ENCODE assay signal across 10 cellular contexts in genomic region chr1:151062738-151063371, GRCh38. TPM values are rescaled to one million over a fixed set of nuclear protein-coding genes. Genes with fewer than 3 reads are reported as not detected.
DNase-seq lines count a peak whose midpoint lies in the region; ATAC-seq, FAIRE-seq and TF ChIP-seq lines count a peak whose summit lies in the region.
"Had no signal": no experiment of that assay in that cellular context is flagged by ENCODE, and none has a peak within 500 bp of the region (broad histone marks: within the 10 kb centered on the region; RNA-seq: fewer than 3 reads in every experiment).

No MANE protein-coding gene starts in this region.

- H3K4me1 Mint-ChIP-seq in astrocyte (ENCODE audit: low read depth, unreplicated experiment): peaks cover 19% of the 10 kb centered on the region
- peaks cover 17% of the 10 kb centered on the region for H3K4me1 Mint-ChIP-seq in stimulated activated effector memory CD8-positive, alpha-beta T cell treated with anti-CD3 and anti-CD28 coated beads, Interleukin-12 subunit alpha, Interleukin-12 subunit beta, amount 100 ng/mL, for 72 hours

- no peak for TF ChIP-seq POLR2A in HepG2 (IDR thresholded peaks at IDR 0.05; ENCODE audit: insufficient read depth in 1 of 2, low read depth in 2 of 2, low read length in 2 of 2)

- H3K4me3 ChIP-seq in ACC112 (ENCODE audit: low read depth, low read length) (peak overlapping the region; percentile 68), astrocyte (ENCODE audit: insufficient read depth, low read depth, low read length) (peak overlapping the region; percentile 38), HepG2 (replicated peaks in 1 of 3; ENCODE audit: insufficient read depth in 1 of 3, low read depth in 2 of 3, low read length in 3 of 3) (no peak overlapping the region)

- TF ChIP-seq CTCF in astrocyte (IDR thresholded peaks at IDR 0.05; ENCODE audit: insufficient read depth, low read depth, low read length) (no peak), HepG2 (CRISPR knock-in tag; IDR thresholded peaks at IDR 0.05) (no peak)

- peak overlapping the region; percentile 96 for H3K27ac Mint-ChIP-seq in astrocyte (ENCODE audit: unreplicated experiment)
- no peak overlapping the region for H3K27ac Mint-ChIP-seq in stimulated activated effector memory CD8-positive, alpha-beta T cell treated with anti-CD3 and anti-CD28 coated beads, Interleukin-12 subunit alpha, Interleukin-12 subunit beta, amount 100 ng/mL, for 72 hours
- H3K27ac Mint-ChIP-seq: activated naive CD8-positive, alpha-beta T cell treated with anti-CD3 and anti-CD28 coated beads, Interleukin-2, amount 10 ng/mL, durations not matched to agents 7 days and 5 days had no signal

- no peak for FAIRE-seq in astrocyte (lab: Jason Lieb, UNC)
- FAIRE-seq in HepG2 (lab: Jason Lieb, UNC): no peak

- H3K27me3 Mint-ChIP-seq in astrocyte (ENCODE audit: low read depth, unreplicated experiment): no peaks in the 10 kb centered on the region
- H3K27me3 Mint-ChIP-seq: activated naive CD8-positive, alpha-beta T cell treated with anti-CD3 and anti-CD28 coated beads, Interleukin-2, amount 10 ng/mL, durations not matched to agents 7 days and 5 days had no signal

- 15% methylated on average over 3 of the region's 3 CpGs for WGBS in HepG2 (ENCODE audit: low lambda C conversion rate)

- H3K4me1 ChIP-seq in ACC112 (ENCODE audit: control insufficient read depth, insufficient read depth, low read length, unreplicated experiment) (peaks cover 15% of the 10 kb centered on the region), astrocyte (ENCODE audit: insufficient read depth, low read length) (peaks cover 16% of the 10 kb centered on the region), HepG2 (ENCODE audit: insufficient read depth, low read length) (peaks cover 21% of the 10 kb centered on the region)

- H3K27ac ChIP-seq in ACC112 (ENCODE audit: low read depth, low read length): peak overlapping the region; percentile 99
- H3K27ac ChIP-seq in astrocyte (ENCODE audit: low read depth, low read length): peak overlapping the region; percentile 94
- no peak overlapping the region for H3K27ac ChIP-seq in HepG2 (ENCODE audit: extremely low read length, insufficient read depth, low read length)

- peak overlapping the region; percentile 98 for H3K9ac ChIP-seq in astrocyte (ENCODE audit: low read length)
- no peak overlapping the region for H3K9ac ChIP-seq in HepG2 (ENCODE audit: insufficient read depth, low read depth, low read length)

- POLR2A ChIA-PET in HepG2 (lab: Yijun Ruan, JAX): no interaction called here

- no peak for TF ChIP-seq RAD21 in HepG2 (CRISPR knock-in tag; IDR thresholded peaks at IDR 0.05)

- CTCF ChIA-PET in HepG2 (lab: Yijun Ruan, JAX; ENCODE audit: low intra/inter-chr PET ratio, low total read pairs): no interaction called here

- peak overlapping the region; percentile 95 for H3K4me3 Mint-ChIP-seq in astrocyte (ENCODE audit: unreplicated experiment)
- H3K4me3 Mint-ChIP-seq in stimulated activated effector memory CD8-positive, alpha-beta T cell treated with anti-CD3 and anti-CD28 coated beads, Interleukin-12 subunit alpha, Interleukin-12 subunit beta, amount 100 ng/mL, for 72 hours: no peak overlapping the region
- H3K4me3 Mint-ChIP-seq: activated naive CD8-positive, alpha-beta T cell treated with anti-CD3 and anti-CD28 coated beads, Interleukin-2, amount 10 ng/mL, durations not matched to agents 7 days and 5 days had no signal

- no peaks in the 10 kb centered on the region for H3K36me3 ChIP-seq in ACC112 (ENCODE audit: insufficient read depth, low read length)
- H3K36me3 ChIP-seq in astrocyte (ENCODE audit: insufficient read depth, low read length): peaks cover 13% of the 10 kb centered on the region
- H3K36me3 ChIP-seq in HepG2 (replicated peaks in 1 of 2; ENCODE audit: control insufficient read depth in 1 of 2, insufficient read depth in 2 of 2, low read length in 2 of 2): no peaks in the 10 kb centered on the region

- no TSS peak for BruUV-seq in HepG2 (replicated peaks; lab: Mats Ljungman, UMichigan)

- TF ChIP-seq EP300 in HepG2 (IDR thresholded peaks at IDR 0.05; ENCODE audit: low read depth in 2 of 2, low read length in 2 of 2) (no peak), HepG2 (CRISPR knock-in tag; IDR thresholded peaks at IDR 0.05; ENCODE audit: borderline replicate concordance) (no peak)

- H3K27me3 ChIP-seq in ACC112 (ENCODE audit: insufficient read depth, low read length) (no peaks in the 10 kb centered on the region), astrocyte (ENCODE audit: insufficient read depth, low read length) (no peaks in the 10 kb centered on the region), HepG2 (ENCODE audit: control insufficient read depth in 1 of 2, insufficient read depth in 2 of 2, low read length in 2 of 2) (0 out of 5 replicates have a peak, but pooled peaks cover 0 to 3% of the 10 kb centered on the region in 2 experiments)

- peaks cover 9% of the 10 kb centered on the region for H3K36me3 Mint-ChIP-seq in astrocyte (ENCODE audit: low read depth, unreplicated experiment)
- H3K36me3 Mint-ChIP-seq in stimulated activated effector memory CD8-positive, alpha-beta T cell treated with anti-CD3 and anti-CD28 coated beads, Interleukin-12 subunit alpha, Interleukin-12 subunit beta, amount 100 ng/mL, for 72 hours: peaks cover 16% of the 10 kb centered on the region

- H2AFZ ChIP-seq in ACC112 (ENCODE audit: low read length, unreplicated experiment) (peak overlapping the region; percentile 53), astrocyte (ENCODE audit: low read depth, low read length) (no peak overlapping the region), HepG2 (ENCODE audit: low read length) (no peak overlapping the region)

- H3K4me2 ChIP-seq in astrocyte (ENCODE audit: low read length) (peak overlapping the region; percentile 99), HepG2 (ENCODE audit: low read depth, low read length) (no peak overlapping the region)

- in situ Hi-C loops in HepG2 (cut with HindIII; ENCODE audit: extremely low pct_ligation_motif_present, low pct_unique_long_range_greater_than_20kb): no loop called here

- intact Hi-C loops in HepG2 (cut with micrococcal nuclease; ENCODE audit: unreplicated experiment): no loop called here

- H3K9me3 ChIP-seq in astrocyte (ENCODE audit: insufficient read depth, low read depth, low read length) (no peaks in the 10 kb centered on the region), HepG2 (ENCODE audit: low read length) (no peaks in the 10 kb centered on the region)

- DNase-seq in H4 (ENCODE audit: low spot score) (peak; percentile 80), astrocyte (ENCODE audit: low read depth) (peak; percentile 91), HepG2 (ENCODE audit: low spot score) (no peak), CD1c-positive myeloid dendritic cell (ENCODE audit: extremely low spot score) (no peak), NCI-H524 (lab: John Stamatoyannopoulos, UW) (no peak)
- DNase-seq in stimulated activated effector memory CD8-positive, alpha-beta T cell treated with anti-CD3 and anti-CD28 coated beads, Interleukin-12 subunit alpha, Interleukin-12 subunit beta, amount 100 ng/mL, for 72 hours (ENCODE audit: low spot score in 2 of 2): no peak
- DNase-seq in stimulated activated CD4-positive, alpha-beta T cell treated with anti-CD3 and anti-CD28 coated beads, Interleukin-4, amount 100 ng/mL, for 4 hours: no peak
- DNase-seq: activated naive CD8-positive, alpha-beta T cell treated with anti-CD3 and anti-CD28 coated beads, Interleukin-2, amount 10 ng/mL, durations not matched to agents 7 days and 5 days; DMS153 had no signal

- H3K79me2 ChIP-seq in ACC112 (ENCODE audit: control insufficient read depth, insufficient read depth, low read length, unreplicated experiment): peaks cover 90% of the 10 kb centered on the region
- peaks cover 98% of the 10 kb centered on the region for H3K79me2 ChIP-seq in astrocyte (ENCODE audit: insufficient read depth, low read length)
- peaks cover 12% of the 10 kb centered on the region for H3K79me2 ChIP-seq in HepG2 (ENCODE audit: insufficient read depth, low read length)

- H3K9me3 Mint-ChIP-seq in astrocyte (ENCODE audit: unreplicated experiment): no peaks in the 10 kb centered on the region
- no peaks in the 10 kb centered on the region for H3K9me3 Mint-ChIP-seq in stimulated activated effector memory CD8-positive, alpha-beta T cell treated with anti-CD3 and anti-CD28 coated beads, Interleukin-12 subunit alpha, Interleukin-12 subunit beta, amount 100 ng/mL, for 72 hours
- H3K9me3 Mint-ChIP-seq: activated naive CD8-positive, alpha-beta T cell treated with anti-CD3 and anti-CD28 coated beads, Interleukin-2, amount 10 ng/mL, durations not matched to agents 7 days and 5 days had no signal

- ATAC-seq in HepG2: no peak
- ATAC-seq in stimulated activated effector memory CD8-positive, alpha-beta T cell treated with anti-CD3 and anti-CD28 coated beads, Interleukin-12 subunit alpha, Interleukin-12 subunit beta, amount 100 ng/mL, for 72 hours: no peak

- H4K20me1 ChIP-seq in astrocyte (ENCODE audit: insufficient read depth, low read length): peaks cover 50% of the 10 kb centered on the region
- no peaks in the 10 kb centered on the region for H4K20me1 ChIP-seq in HepG2 (ENCODE audit: insufficient read depth, low read length)

RNA-seq across cellular contexts. Expression of gene MLLT11, which starts 2.7 kb away (rescaled TPM):
- total RNA-seq in H4 (2014; rRNA removed; shearing (Covaris generic)): 49.2 and 65.3 TPM in 2 replicates
- 69.3 and 77.4 TPM in 2 replicates for total RNA-seq in astrocyte
- total RNA-seq in HepG2 (2016; rRNA removed; fragmentation: Illumina TruSeq; extraction: Trizol): 0.17 and 0.22 TPM in 2 replicates
- 0.09 TPM in 1 of 2 replicates, not detected in the other for total RNA-seq in HepG2 (2016; cell fraction: cytosol; rRNA removed; fragmentation: Illumina TruSeq; extraction: Trizol; ENCODE audit: low read depth)
- total RNA-seq in HepG2 (2016; cell fraction: insoluble cytoplasmic fraction; rRNA removed; fragmentation: Illumina TruSeq; extraction: Trizol): 0.11 and 0.22 TPM in 2 replicates
- 0.17 and 0.19 TPM in 2 replicates for total RNA-seq in HepG2 (2016; cell fraction: membrane; rRNA removed; fragmentation: Illumina TruSeq; extraction: Trizol)
- total RNA-seq in HepG2 (2016; cell fraction: nucleus; rRNA removed; fragmentation: Illumina TruSeq; extraction: Trizol): 0.09 TPM in 1 of 2 replicates, not detected in the other
- 0.14 and 0.21 TPM in 2 replicates for polyA plus RNA-seq in HepG2 (2011; rRNA removed)
- 0.07 and 0.19 TPM in 2 replicates for polyA plus RNA-seq in HepG2 (2011; cell fraction: cytosol; rRNA removed)
- polyA plus RNA-seq in HepG2 (2011; cell fraction: nucleus; rRNA removed): 0.11 and 0.17 TPM in 2 replicates
- 0.25 and 0.31 TPM in 2 replicates for polyA plus RNA-seq in HepG2 (2012)
- 0.06 and 0.08 TPM in 2 replicates for polyA plus RNA-seq in HepG2 (2016; cell fraction: cytosol; fragmentation: Illumina TruSeq; extraction: Trizol; ENCODE audit: low read depth)
- 0.19 and 0.23 TPM in 2 replicates for polyA plus RNA-seq in HepG2 (2016; cell fraction: insoluble cytoplasmic fraction; fragmentation: Illumina TruSeq; extraction: Trizol; ENCODE audit: low read depth)
- 0.06 and 0.14 TPM in 2 replicates for polyA plus RNA-seq in HepG2 (2016; cell fraction: membrane; fragmentation: Illumina TruSeq; extraction: Trizol; ENCODE audit: low read depth)
- 0.40 TPM in 1 of 2 replicates, not detected in the other for polyA plus RNA-seq in HepG2 (2016; cell fraction: nucleus; fragmentation: Illumina TruSeq; extraction: Trizol; ENCODE audit: insufficient read depth, low read depth)
- 0.04 and 0.47 TPM in 2 replicates for polyA minus RNA-seq in HepG2 (2011; rRNA and poly(A)+ RNA removed; ENCODE audit: low replicate concordance)
- polyA minus RNA-seq in HepG2 (2011; cell fraction: cytosol; rRNA and poly(A)+ RNA removed): not detected in 2 replicates
- 0.13 and 0.25 TPM in 2 replicates for polyA minus RNA-seq in HepG2 (2011; cell fraction: nucleus; rRNA and poly(A)+ RNA removed)

RNA-seq across cellular contexts. Expression of gene CDC42SE1, which starts 3.4 kb away (rescaled TPM):
- 46.8 and 49.5 TPM in 2 replicates for total RNA-seq in H4 (2014; rRNA removed; shearing (Covaris generic))
- total RNA-seq in astrocyte (107 and 116 TPM in 2 replicates), HepG2 (2016; rRNA removed; fragmentation: Illumina TruSeq; extraction: Trizol) (17.6 and 18.8 TPM in 2 replicates)
- total RNA-seq in HepG2 (2016; cell fraction: cytosol; rRNA removed; fragmentation: Illumina TruSeq; extraction: Trizol; ENCODE audit: low read depth): 4.7 and 5.2 TPM in 2 replicates
- 18.1 and 20.0 TPM in 2 replicates for total RNA-seq in HepG2 (2016; cell fraction: insoluble cytoplasmic fraction; rRNA removed; fragmentation: Illumina TruSeq; extraction: Trizol)
- total RNA-seq in HepG2 (2016; cell fraction: membrane; rRNA removed; fragmentation: Illumina TruSeq; extraction: Trizol): 14.1 and 15.1 TPM in 2 replicates
- total RNA-seq in HepG2 (2016; cell fraction: nucleus; rRNA removed; fragmentation: Illumina TruSeq; extraction: Trizol): 14.5 and 16.7 TPM in 2 replicates
- polyA plus RNA-seq in HepG2 (2011; rRNA removed): 17.9 and 20.5 TPM in 2 replicates
- polyA plus RNA-seq in HepG2 (2011; cell fraction: cytosol; rRNA removed): 10.0 and 12.8 TPM in 2 replicates
- polyA plus RNA-seq in HepG2 (2011; cell fraction: nucleus; rRNA removed): 31.2 and 42.5 TPM in 2 replicates
- 9.4 and 12.3 TPM in 2 replicates for polyA plus RNA-seq in HepG2 (2012)
- 1.9 and 2.9 TPM in 2 replicates for polyA plus RNA-seq in HepG2 (2016; cell fraction: cytosol; fragmentation: Illumina TruSeq; extraction: Trizol; ENCODE audit: low read depth)
- polyA plus RNA-seq in HepG2 (2016; cell fraction: insoluble cytoplasmic fraction; fragmentation: Illumina TruSeq; extraction: Trizol; ENCODE audit: low read depth): 14.6 and 17.0 TPM in 2 replicates
- polyA plus RNA-seq in HepG2 (2016; cell fraction: membrane; fragmentation: Illumina TruSeq; extraction: Trizol; ENCODE audit: low read depth): 6.3 and 7.7 TPM in 2 replicates
- 26.8 and 28.1 TPM in 2 replicates for polyA plus RNA-seq in HepG2 (2016; cell fraction: nucleus; fragmentation: Illumina TruSeq; extraction: Trizol; ENCODE audit: insufficient read depth, low read depth)
- polyA minus RNA-seq in HepG2 (2011; rRNA and poly(A)+ RNA removed; ENCODE audit: low replicate concordance): 15.8 and 81.0 TPM in 2 replicates
- polyA minus RNA-seq in HepG2 (2011; cell fraction: cytosol; rRNA and poly(A)+ RNA removed): 8.8 and 9.2 TPM in 2 replicates
- polyA minus RNA-seq in HepG2 (2011; cell fraction: nucleus; rRNA and poly(A)+ RNA removed): 12.6 and 19.9 TPM in 2 replicates

RNA-seq across cellular contexts. Expression of gene GABPB2, which starts 7.7 kb away (rescaled TPM):
- total RNA-seq in H4 (2014; rRNA removed; shearing (Covaris generic)): 2.6 and 8.3 TPM in 2 replicates
- total RNA-seq in astrocyte (3.6 and 3.8 TPM in 2 replicates), HepG2 (2016; rRNA removed; fragmentation: Illumina TruSeq; extraction: Trizol) (not detected in 2 replicates)
- 0.26 TPM in 1 of 2 replicates, not detected in the other for total RNA-seq in HepG2 (2016; cell fraction: cytosol; rRNA removed; fragmentation: Illumina TruSeq; extraction: Trizol; ENCODE audit: low read depth)
- not detected in 2 replicates for total RNA-seq in HepG2 (2016; cell fraction: insoluble cytoplasmic fraction; rRNA removed; fragmentation: Illumina TruSeq; extraction: Trizol)
- not detected in 2 replicates for total RNA-seq in HepG2 (2016; cell fraction: membrane; rRNA removed; fragmentation: Illumina TruSeq; extraction: Trizol)
- not detected in 2 replicates for total RNA-seq in HepG2 (2016; cell fraction: nucleus; rRNA removed; fragmentation: Illumina TruSeq; extraction: Trizol)
- polyA plus RNA-seq in HepG2 (2011; rRNA removed): 0.09 TPM in 1 of 2 replicates, not detected in the other
- polyA plus RNA-seq in HepG2 (2011; cell fraction: cytosol; rRNA removed): 0.03 TPM in 2 replicates
- polyA plus RNA-seq in HepG2 (2011; cell fraction: nucleus; rRNA removed): 0.02 TPM in 1 of 2 replicates, not detected in the other
- not detected in 2 replicates for polyA plus RNA-seq in HepG2 (2012)
- not detected in 2 replicates for polyA plus RNA-seq in HepG2 (2016; cell fraction: cytosol; fragmentation: Illumina TruSeq; extraction: Trizol; ENCODE audit: low read depth)
- polyA plus RNA-seq in HepG2 (2016; cell fraction: insoluble cytoplasmic fraction; fragmentation: Illumina TruSeq; extraction: Trizol; ENCODE audit: low read depth): not detected in 2 replicates
- polyA plus RNA-seq in HepG2 (2016; cell fraction: membrane; fragmentation: Illumina TruSeq; extraction: Trizol; ENCODE audit: low read depth): not detected in 2 replicates
- polyA plus RNA-seq in HepG2 (2016; cell fraction: nucleus; fragmentation: Illumina TruSeq; extraction: Trizol; ENCODE audit: insufficient read depth, low read depth): not detected in 2 replicates
- polyA minus RNA-seq in HepG2 (2011; rRNA and poly(A)+ RNA removed; ENCODE audit: low replicate concordance): 40.1 TPM in 1 of 2 replicates, not detected in the other
- not detected in 2 replicates for polyA minus RNA-seq in HepG2 (2011; cell fraction: cytosol; rRNA and poly(A)+ RNA removed)
- polyA minus RNA-seq in HepG2 (2011; cell fraction: nucleus; rRNA and poly(A)+ RNA removed): under 0.01 and 0.25 TPM in 2 replicates

RNA-seq across cellular contexts. Expression of gene C1orf56, which starts 15.3 kb away (rescaled TPM):
- total RNA-seq in H4 (2014; rRNA removed; shearing (Covaris generic)): 0.86 and 2.7 TPM in 2 replicates
- total RNA-seq in astrocyte (1.3 and 1.7 TPM in 2 replicates), HepG2 (2016; rRNA removed; fragmentation: Illumina TruSeq; extraction: Trizol) (0.74 and 1.5 TPM in 2 replicates)
- total RNA-seq in HepG2 (2016; cell fraction: cytosol; rRNA removed; fragmentation: Illumina TruSeq; extraction: Trizol; ENCODE audit: low read depth): 1.6 and 2.0 TPM in 2 replicates
- 0.97 and 2.5 TPM in 2 replicates for total RNA-seq in HepG2 (2016; cell fraction: insoluble cytoplasmic fraction; rRNA removed; fragmentation: Illumina TruSeq; extraction: Trizol)
- 1.8 and 3.1 TPM in 2 replicates for total RNA-seq in HepG2 (2016; cell fraction: membrane; rRNA removed; fragmentation: Illumina TruSeq; extraction: Trizol)
- 1.8 and 2.4 TPM in 2 replicates for total RNA-seq in HepG2 (2016; cell fraction: nucleus; rRNA removed; fragmentation: Illumina TruSeq; extraction: Trizol)
- 3.2 TPM in 2 replicates for polyA plus RNA-seq in HepG2 (2011; rRNA removed)
- 2.1 and 3.0 TPM in 2 replicates for polyA plus RNA-seq in HepG2 (2011; cell fraction: cytosol; rRNA removed)
- polyA plus RNA-seq in HepG2 (2011; cell fraction: nucleus; rRNA removed): 2.1 and 2.2 TPM in 2 replicates
- 2.4 and 3.1 TPM in 2 replicates for polyA plus RNA-seq in HepG2 (2012)
- polyA plus RNA-seq in HepG2 (2016; cell fraction: cytosol; fragmentation: Illumina TruSeq; extraction: Trizol; ENCODE audit: low read depth): 4.5 and 4.8 TPM in 2 replicates
- polyA plus RNA-seq in HepG2 (2016; cell fraction: insoluble cytoplasmic fraction; fragmentation: Illumina TruSeq; extraction: Trizol; ENCODE audit: low read depth): 1.9 TPM in 2 replicates
- polyA plus RNA-seq in HepG2 (2016; cell fraction: membrane; fragmentation: Illumina TruSeq; extraction: Trizol; ENCODE audit: low read depth): 3.8 and 4.5 TPM in 2 replicates
- 3.4 and 4.3 TPM in 2 replicates for polyA plus RNA-seq in HepG2 (2016; cell fraction: nucleus; fragmentation: Illumina TruSeq; extraction: Trizol; ENCODE audit: insufficient read depth, low read depth)
- polyA minus RNA-seq in HepG2 (2011; rRNA and poly(A)+ RNA removed; ENCODE audit: low replicate concordance): 2.7 and 2.8 TPM in 2 replicates
- 2.5 and 3.3 TPM in 2 replicates for polyA minus RNA-seq in HepG2 (2011; cell fraction: cytosol; rRNA and poly(A)+ RNA removed)
- 1.3 and 1.7 TPM in 2 replicates for polyA minus RNA-seq in HepG2 (2011; cell fraction: nucleus; rRNA and poly(A)+ RNA removed)

RNA-seq across cellular contexts. Expression of gene BNIPL, which starts 26.5 kb away (rescaled TPM):
- 0.10 TPM in 1 of 2 replicates, not detected in the other for total RNA-seq in H4 (2014; rRNA removed; shearing (Covaris generic))
- 0.29 and 0.73 TPM in 2 replicates for total RNA-seq in astrocyte
- 0.20 and 0.40 TPM in 2 replicates for total RNA-seq in HepG2 (2016; rRNA removed; fragmentation: Illumina TruSeq; extraction: Trizol)
- total RNA-seq in HepG2 (2016; cell fraction: cytosol; rRNA removed; fragmentation: Illumina TruSeq; extraction: Trizol; ENCODE audit: low read depth): 0.10 and 0.62 TPM in 2 replicates
- 0.19 and 0.41 TPM in 2 replicates for total RNA-seq in HepG2 (2016; cell fraction: insoluble cytoplasmic fraction; rRNA removed; fragmentation: Illumina TruSeq; extraction: Trizol)
- total RNA-seq in HepG2 (2016; cell fraction: membrane; rRNA removed; fragmentation: Illumina TruSeq; extraction: Trizol): 0.21 and 0.40 TPM in 2 replicates
- total RNA-seq in HepG2 (2016; cell fraction: nucleus; rRNA removed; fragmentation: Illumina TruSeq; extraction: Trizol): 0.50 and 1.3 TPM in 2 replicates
- 0.84 and 1.1 TPM in 2 replicates for polyA plus RNA-seq in HepG2 (2011; rRNA removed)
- 0.13 and 0.17 TPM in 2 replicates for polyA plus RNA-seq in HepG2 (2011; cell fraction: cytosol; rRNA removed)
- 3.3 and 3.7 TPM in 2 replicates for polyA plus RNA-seq in HepG2 (2011; cell fraction: nucleus; rRNA removed)
- polyA plus RNA-seq in HepG2 (2012): 0.52 and 0.79 TPM in 2 replicates
- polyA plus RNA-seq in HepG2 (2016; cell fraction: cytosol; fragmentation: Illumina TruSeq; extraction: Trizol; ENCODE audit: low read depth): 0.08 TPM in 2 replicates
- 0.33 TPM in 1 of 2 replicates, not detected in the other for polyA plus RNA-seq in HepG2 (2016; cell fraction: insoluble cytoplasmic fraction; fragmentation: Illumina TruSeq; extraction: Trizol; ENCODE audit: low read depth)
- polyA plus RNA-seq in HepG2 (2016; cell fraction: membrane; fragmentation: Illumina TruSeq; extraction: Trizol; ENCODE audit: low read depth): 0.05 and 0.16 TPM in 2 replicates
- polyA plus RNA-seq in HepG2 (2016; cell fraction: nucleus; fragmentation: Illumina TruSeq; extraction: Trizol; ENCODE audit: insufficient read depth, low read depth): 1.8 and 2.4 TPM in 2 replicates
- 0.66 and 1.5 TPM in 2 replicates for polyA minus RNA-seq in HepG2 (2011; rRNA and poly(A)+ RNA removed; ENCODE audit: low replicate concordance)
- polyA minus RNA-seq in HepG2 (2011; cell fraction: cytosol; rRNA and poly(A)+ RNA removed): 0.26 TPM in 1 of 2 replicates, not detected in the other
- 1.2 and 2.1 TPM in 2 replicates for polyA minus RNA-seq in HepG2 (2011; cell fraction: nucleus; rRNA and poly(A)+ RNA removed)

Comparison
In these comparisons a context has a peak if more than half of its experiments do, and no peak if none do; other contexts are left out.
1. H3K4me3 ChIP-seq: peak in ACC112 (single experiment) and astrocyte (single experiment); none in HepG2 (0 of 3).
2. DNase-seq: peak in H4 (single experiment) and astrocyte (single experiment); none in HepG2 (single experiment), stimulated activated effector memory CD8-positive, alpha-beta T cell treated with anti-CD3 and anti-CD28 coated beads, Interleukin-12 subunit alpha, Interleukin-12 subunit beta, amount 100 ng/mL, for 72 hours (0 of 2), stimulated activated CD4-positive, alpha-beta T cell treated with anti-CD3 and anti-CD28 coated beads, Interleukin-4, amount 100 ng/mL, for 4 hours (0 of 2), CD1c-positive myeloid dendritic cell (single experiment) and NCI-H524 (0 of 2).
3. RNA of gene MLLT11, which starts 2.7 kb away (total RNA-seq): 69.3 to 77.4 TPM in astrocyte and 49.2 to 65.3 TPM in H4; 0.09 to 0.22 TPM in HepG2; every median in the first group is over 10 times any median in the second.